In the genomic region with DNA sequence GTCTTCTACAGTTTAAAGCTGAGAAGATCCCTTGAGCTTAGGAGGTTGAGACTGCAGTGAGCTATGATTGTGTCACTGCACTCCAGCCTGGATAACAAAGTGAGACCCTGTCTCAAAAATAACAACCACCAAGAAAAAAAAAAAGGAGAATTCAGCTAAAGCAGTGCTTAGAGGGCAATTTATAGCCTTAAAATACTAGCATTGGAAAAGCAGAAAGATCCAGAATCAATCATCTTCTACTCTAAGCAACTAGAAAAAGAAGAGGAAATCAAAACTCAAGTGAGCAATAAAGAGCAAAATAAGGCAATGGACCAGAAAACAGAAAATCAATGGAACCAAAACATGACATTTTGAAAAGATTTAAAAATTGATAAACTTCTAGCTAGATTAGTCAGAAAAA, we compare ENCODE assay signal across 8 cellular contexts. TPM values are rescaled to one million over a fixed set of nuclear protein-coding genes. Genes with fewer than 3 reads are reported as not detected.
DNase-seq lines count a peak whose midpoint lies in the region; TF ChIP-seq lines count a peak whose summit lies in the region.

No MANE protein-coding gene starts in this region.

- H3K9me3 ChIP-seq in BE2C, result no peaks in the 10 kb centered on the region
- no peaks in the 10 kb centered on the region for H3K9me3 ChIP-seq in colonic mucosa

- H3K27ac Mint-ChIP-seq in nephron progenitor cell, result no peak overlapping the region

- H3K27ac ChIP-seq in colonic mucosa, result peak overlapping the region; percentile 98

- H3K4me1 ChIP-seq in BE2C (no peaks in the 10 kb centered on the region), colonic mucosa (no peaks in the 10 kb centered on the region)

- peak overlapping the region in 1 of 2 donors; percentile 28 for H3K9ac ChIP-seq in colonic mucosa (ENCODE audit: low read depth in 2 of 2, low read length in 2 of 2)

- H3K4me3 Mint-ChIP-seq in nephron progenitor cell, result peak overlapping the region; percentile 79

- intact Hi-C loops in colonic mucosa (cut with DNase I), result loop anchor here (5.0 to 10.0 kb wide), 2 partner anchors 56 to 82 kb away; partner anchors contain the start of gene ZCCHC4

- DNase-seq in BE2C (no peak), LNCaP clone FGC (ENCODE audit: low read depth) (no peak), colonic mucosa (no peak), nephron progenitor cell (no peak), anterior cingulate cortex (lab: John Stamatoyannopoulos, UW) (no peak), EL (no peak), dedifferentiated amniotic fluid mesenchymal stem cell (ENCODE audit: extremely low spot score) (no peak), dermis blood vessel endothelial cell (no peak)

- H3K4me3 ChIP-seq in BE2C (ENCODE audit: low read depth, low read length) (peak overlapping the region; percentile 42), LNCaP clone FGC (ENCODE audit: low read depth, low read length) (peak overlapping the region; percentile 57), colonic mucosa (peak overlapping the region; percentile 97)

- peaks cover 15% of the 10 kb centered on the region for H3K4me1 Mint-ChIP-seq in nephron progenitor cell

- H3K9me3 Mint-ChIP-seq in nephron progenitor cell, result peaks cover 78% of the 10 kb centered on the region

- peaks cover 14% of the 10 kb centered on the region for H3K27me3 Mint-ChIP-seq in nephron progenitor cell (ENCODE audit: low read depth, poor library complexity)

- H3K36me3 Mint-ChIP-seq in nephron progenitor cell (ENCODE audit: low read depth), result peaks cover 45% of the 10 kb centered on the region

- TF ChIP-seq CTCF in BE2C (IDR thresholded peaks at IDR 0.05; ENCODE audit: low read depth, low read length) (no peak), LNCaP clone FGC (IDR thresholded peaks at IDR 0.05; ENCODE audit: control insufficient read depth, extremely low read depth, insufficient read depth) (no peak), colonic mucosa (IDR thresholded peaks at IDR 0.05) (no peak), nephron progenitor cell (IDR thresholded peaks at IDR 0.05) (no peak)

- H3K27me3 ChIP-seq in BE2C, result no peaks in the 10 kb centered on the region
- H3K27me3 ChIP-seq in colonic mucosa, result no peaks in the 10 kb centered on the region

- H3K36me3 ChIP-seq in BE2C (no peaks in the 10 kb centered on the region), colonic mucosa (no peaks in the 10 kb centered on the region)

RNA-seq across cellular contexts. Expression of gene PI4K2B, which starts 0.6 kb away (rescaled TPM):
- polyA plus RNA-seq in BE2C (2012; ENCODE audit: insufficient read depth, insufficient read length, low read depth), result 2.2 TPM
- total RNA-seq in colonic mucosa, result 10 to 100 TPM; 26.3 to 27.9 TPM
- 32.3 and 40.9 TPM in 2 replicates for total RNA-seq in dermis blood vessel endothelial cell

Comparison
In these comparisons a context has a peak if more than half of its experiments do, and no peak if none do; other contexts are left out.
1. H3K4me3 ChIP-seq: peak in every context shown above with its lines; median percentile 97 in colonic mucosa; 57 in LNCaP clone FGC; 42 in BE2C.